16 cellular contexts compared by ENCODE assay signal in the genomic region with DNA sequence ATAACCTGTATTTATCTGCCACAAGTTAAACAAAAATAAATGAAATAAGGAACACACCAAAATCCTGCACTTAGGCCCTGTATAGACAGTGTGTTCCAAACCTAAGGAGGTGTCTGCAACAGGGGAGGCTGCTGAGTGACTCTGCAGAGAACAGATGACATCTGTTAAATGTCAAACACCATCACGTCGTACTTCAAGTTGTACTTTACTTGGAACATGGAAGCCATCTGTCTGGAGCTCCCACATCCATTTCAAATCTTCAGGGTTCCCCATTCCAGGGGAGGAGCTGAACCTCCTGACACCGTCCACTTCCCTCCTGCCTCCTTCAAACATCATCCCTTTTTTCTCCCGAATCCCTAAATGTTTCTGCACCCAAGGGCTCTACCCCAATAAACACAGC.
"Had no signal": no experiment of that assay in that cellular context is flagged by ENCODE, and none has a peak within 500 bp of the region (broad histone marks: within the 10 kb centered on the region; RNA-seq: fewer than 3 reads in every experiment).

No MANE protein-coding gene starts in this region.

- H3K27ac Mint-ChIP-seq: activated CD4-positive, alpha-beta T cell treated with anti-CD3 and anti-CD28 coated beads, Interleukin-2, amount 10 ng/mL, durations not matched to agents 7 days and 5 days had no signal

- H3K36me3 ChIP-seq: breast epithelium, gastrocnemius medialis, right atrium auricular region had no signal

- DNase-seq: activated CD4-positive, alpha-beta T cell treated with anti-CD3 and anti-CD28 coated beads, Interleukin-2, amount 10 ng/mL, durations not matched to agents 7 days and 5 days; activated CD8-positive, alpha-beta memory T cell treated with anti-CD3 and anti-CD28 coated beads for 24 hours; activated naive CD4-positive, alpha-beta T cell treated with Interleukin-2 at 50 U/mL for 16 hours; anterior cingulate cortex; cerebellar nuclear complex; dermis blood vessel endothelial cell; gastrocnemius medialis; heart right ventricle; left cardiac atrium; lower lobe of right lung; stimulated activated CD4-positive, alpha-beta T cell treated with anti-CD3 and anti-CD28 coated beads, Interleukin-4, amount 100 ng/mL, for 24 hours; stimulated activated naive CD4-positive, alpha-beta T cell had no signal

- H3K27ac ChIP-seq: gastrocnemius medialis, heart right ventricle, lower lobe of right lung, neutrophil, right atrium auricular region, tibial nerve had no signal

- H3K27me3 ChIP-seq: breast epithelium, right atrium auricular region had no signal

- ATAC-seq: gastrocnemius medialis, heart right ventricle, left cardiac atrium, lower lobe of right lung had no signal

- H3K4me3 ChIP-seq: breast epithelium, gastrocnemius medialis, heart right ventricle, lower lobe of right lung, right atrium auricular region, tibial nerve had no signal

- H3K9me3 Mint-ChIP-seq: activated CD4-positive, alpha-beta T cell treated with anti-CD3 and anti-CD28 coated beads, Interleukin-2, amount 10 ng/mL, durations not matched to agents 7 days and 5 days had no signal

- H3K9me3 ChIP-seq: breast epithelium, gastrocnemius medialis, heart right ventricle, lower lobe of right lung, neutrophil, right atrium auricular region, tibial nerve had no signal
